1 cellular context compared by ENCODE assay signal in genomic region chr6:36969988-36970891, GRCh38.
TF ChIP-seq lines count a peak whose summit lies in the region.

No MANE protein-coding gene starts in this region.

TF ChIP-seq in IMR-90, 13 proteins besides CTCF, POLR2A, EP300 and RAD21:
- TF ChIP-seq CEBPB (IDR thresholded peaks at IDR 0.05; ENCODE audit: low read depth, low read length) (no peak), RCOR1 (IDR thresholded peaks at IDR 0.05; ENCODE audit: insufficient replicate concordance, low read length) (no peak), USF2 (IDR thresholded peaks at IDR 0.05; ENCODE audit: low read depth, low read length) (no peak), FOS (IDR thresholded peaks at IDR 0.05; ENCODE audit: low read depth, low read length) (no peak), SMC3 (IDR thresholded peaks at IDR 0.05; ENCODE audit: low read depth, low read length) (no peak), BHLHE40 (IDR thresholded peaks at IDR 0.05; ENCODE audit: low read depth, low read length) (no peak), MXI1 (IDR thresholded peaks at IDR 0.05; ENCODE audit: borderline replicate concordance, low read depth, low read length) (no peak), ELK1 (IDR thresholded peaks at IDR 0.05; ENCODE audit: borderline replicate concordance, low read depth, low read length) (no peak), CHD1 (IDR thresholded peaks at IDR 0.05; ENCODE audit: low read depth, low read length) (no peak)
